22 cellular contexts compared by ENCODE assay signal in the genomic region with DNA sequence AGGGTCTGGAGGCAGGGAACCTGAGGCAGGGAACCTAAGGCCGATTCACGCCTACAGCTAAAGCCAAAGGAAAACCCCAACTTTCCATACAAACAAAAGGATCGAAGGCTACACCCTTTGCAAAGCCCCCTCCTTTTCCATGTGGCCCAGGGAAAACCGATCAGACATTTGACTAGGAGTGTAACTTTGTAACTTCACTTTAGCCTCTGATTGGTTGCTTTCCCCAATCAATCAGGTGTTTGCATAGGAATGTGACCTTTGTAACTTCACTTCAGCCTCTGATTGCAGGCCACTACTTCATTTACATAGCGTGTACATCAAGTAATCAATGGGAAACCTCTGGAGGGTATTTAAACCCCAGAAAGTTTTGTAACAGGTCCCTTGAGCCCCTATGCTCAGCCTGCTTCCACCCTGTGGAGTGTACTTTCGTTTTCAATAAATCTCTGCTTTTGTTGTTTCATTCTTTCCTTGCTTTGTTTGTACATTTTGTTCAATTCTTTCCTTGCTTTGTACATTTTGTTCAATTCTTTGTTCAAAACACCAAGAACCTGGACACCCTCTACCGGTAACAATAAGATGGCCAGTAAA. TPM values are rescaled to one million over a fixed set of nuclear protein-coding genes. Genes with fewer than 3 reads are reported as not detected.
A peak's percentile ranks its signal among the peaks of the same experiment; 100 is the strongest.
DNase-seq lines count a peak whose midpoint lies in the region; ATAC-seq and TF ChIP-seq lines count a peak whose summit lies in the region.
"Had no signal": no experiment of that assay in that cellular context is flagged by ENCODE, and none has a peak within 500 bp of the region (broad histone marks: within the 10 kb centered on the region; RNA-seq: fewer than 3 reads in every experiment).

No MANE protein-coding gene starts in this region.

- H3K27ac ChIP-seq in HUES48 (ENCODE audit: low read depth, low read length) (peak overlapping the region; percentile 42), liver (ENCODE audit: low read depth in 1 of 2, low read length in 2 of 2) (no peak overlapping the region), left lung (no peak overlapping the region), ascending aorta (no peak overlapping the region)
- H3K27ac ChIP-seq: A549 had no signal

- H3K9ac ChIP-seq in HUES48 (ENCODE audit: low read depth, low read length) (no peak overlapping the region; the same call in 1 of the 2 replicates), liver (ENCODE audit: low read depth in 1 of 2, low read length in 2 of 2) (no peak overlapping the region)

- no peak for TF ChIP-seq RAD21 in liver (IDR thresholded peaks at IDR 0.05)

- H3K4me3 Mint-ChIP-seq in Caco-2 (ENCODE audit: unreplicated experiment) (no peak overlapping the region), osteocyte (ENCODE audit: unreplicated experiment) (no peak overlapping the region)
- H3K4me3 Mint-ChIP-seq: CD4-positive, alpha-beta T cell had no signal

- H3K9me3 Mint-ChIP-seq in Caco-2 (ENCODE audit: unreplicated experiment) (peaks cover 10% of the 10 kb centered on the region), osteocyte (ENCODE audit: unreplicated experiment) (no peaks in the 10 kb centered on the region)

- H3K36me3 ChIP-seq in Caco-2 (ENCODE audit: control insufficient read depth, insufficient read depth, low read length): no peaks in the 10 kb centered on the region
- no peaks in the 10 kb centered on the region for H3K36me3 ChIP-seq in HUES48 (ENCODE audit: control insufficient read depth, insufficient read depth, low read length)
- no peaks in the 10 kb centered on the region for H3K36me3 ChIP-seq in liver (ENCODE audit: control insufficient read depth in 4 of 4, insufficient read depth in 3 of 4, low read depth in 1 of 4, low read length in 3 of 4)
- H3K36me3 ChIP-seq in left lung: no peaks in the 10 kb centered on the region
- H3K36me3 ChIP-seq in ascending aorta: no peaks in the 10 kb centered on the region
- H3K36me3 ChIP-seq: BE2C had no signal

- BruUV-seq in Caco-2 (replicated peaks; lab: Mats Ljungman, UMichigan): no TSS peak

- intact Hi-C loops in Caco-2 (cut with micrococcal nuclease; ENCODE audit: unreplicated experiment) (loop anchor here (5.0 to 10.0 kb wide), 2 partner anchors 80 to 233 kb away; a partner anchor contains a TSS), left lung (cut with DNase I) (no loop called here), ascending aorta (cut with DNase I) (no loop called here)

- no peak for ATAC-seq in left lung
- ATAC-seq: A549, Panc1, SK-N-SH treated with all-trans-retinoic acid at 6 μM for 48 hours had no signal

- H3K4me1 ChIP-seq in Caco-2: peaks cover 36% of the 10 kb centered on the region
- H3K4me1 ChIP-seq in HUES48 (ENCODE audit: control insufficient read depth, insufficient read depth, low read length): peaks cover 29% of the 10 kb centered on the region
- H3K4me1 ChIP-seq in liver (ENCODE audit: control insufficient read depth in 4 of 4, insufficient read depth in 4 of 4, low read length in 3 of 4): peaks cover 9 to 32% (median 16%) of the 10 kb centered on the region in 4 donors
- H3K4me1 ChIP-seq in left lung: peaks cover 0 to 22% of the 10 kb centered on the region in 2 donors
- H3K4me1 ChIP-seq in ascending aorta: peaks cover 0 to 21% of the 10 kb centered on the region in 2 donors

- no peak overlapping the region for H3K4me3 ChIP-seq in Caco-2 (ENCODE audit: low read depth, low read length)
- H3K4me3 ChIP-seq in HUES48 (ENCODE audit: low read depth, low read length): 0 out of 2 replicates have a peak overlapping the region, but pooled peaks have one; percentile 10
- H3K4me3 ChIP-seq in liver (ENCODE audit: low read depth in 1 of 3, low read length in 3 of 3): no peak overlapping the region
- H3K4me3 ChIP-seq in left lung: no peak overlapping the region
- no peak overlapping the region for H3K4me3 ChIP-seq in ascending aorta
- H3K4me3 ChIP-seq: A549 had no signal

- H3K27me3 ChIP-seq in Caco-2 (replicated peaks; ENCODE audit: control insufficient read depth, insufficient read depth, low read length) (no peaks in the 10 kb centered on the region), HUES48 (ENCODE audit: control insufficient read depth, insufficient read depth, low read length) (no peaks in the 10 kb centered on the region), liver (ENCODE audit: control insufficient read depth in 4 of 4, insufficient read depth in 4 of 4, low read length in 3 of 4) (no peaks in the 10 kb centered on the region), left lung (no peaks in the 10 kb centered on the region), ascending aorta (no peaks in the 10 kb centered on the region)
- H3K27me3 ChIP-seq: BE2C had no signal

- CTCF ChIA-PET in Caco-2 (lab: Charles Lee): no interaction called here

- H3K36me3 Mint-ChIP-seq in Caco-2 (ENCODE audit: insufficient read depth, unreplicated experiment) (peaks cover 8% of the 10 kb centered on the region), osteocyte (ENCODE audit: unreplicated experiment) (no peaks in the 10 kb centered on the region)
- H3K36me3 Mint-ChIP-seq: IgD-negative memory B cell had no signal

- POLR2A ChIA-PET in Caco-2 (lab: Charles Lee): interaction anchor here (0.7 kb wide), 1 partner anchor 33 kb away, joined by 3 read pairs; no protein-coding TSS in a partner anchor

- TF ChIP-seq CTCF in Caco-2 (IDR thresholded peaks at IDR 0.05; ENCODE audit: insufficient read depth in 1 of 2, low read depth in 1 of 2, low read length in 1 of 2, severe bottlenecking in 1 of 2, unreplicated experiment in 1 of 2) (no peak), liver (IDR thresholded peaks at IDR 0.05; ENCODE audit: low read depth, low read length, missing input control) (no peak), left lung (IDR thresholded peaks at IDR 0.05) (no peak), osteocyte (IDR thresholded peaks at IDR 0.05) (no peak), ascending aorta (IDR thresholded peaks at IDR 0.05) (no peak)

- H3K27me3 Mint-ChIP-seq in Caco-2 (ENCODE audit: insufficient read depth, unreplicated experiment) (no peaks in the 10 kb centered on the region), osteocyte (ENCODE audit: unreplicated experiment) (no peaks in the 10 kb centered on the region)
- H3K27me3 Mint-ChIP-seq: CD4-positive, alpha-beta T cell; IgD-negative memory B cell had no signal

- H3K4me1 Mint-ChIP-seq in Caco-2 (ENCODE audit: low read depth, unreplicated experiment) (peaks cover 27% of the 10 kb centered on the region), osteocyte (ENCODE audit: unreplicated experiment) (peaks cover 53% of the 10 kb centered on the region)

- peaks cover 12% of the 10 kb centered on the region; the same call in 1 of the 2 replicates for H3K9me3 ChIP-seq in Caco-2
- no peaks in the 10 kb centered on the region for H3K9me3 ChIP-seq in HUES48 (ENCODE audit: control insufficient read depth, insufficient read depth, low read length)
- H3K9me3 ChIP-seq in liver (ENCODE audit: control insufficient read depth in 4 of 4, low read length in 3 of 4): peaks cover 0 to 2% (median 0%) of the 10 kb centered on the region in 4 donors
- peaks cover 0 to 7% of the 10 kb centered on the region in 2 donors for H3K9me3 ChIP-seq in left lung
- no peaks in the 10 kb centered on the region for H3K9me3 ChIP-seq in ascending aorta
- H3K9me3 ChIP-seq: A549, BE2C had no signal

- H3K27ac Mint-ChIP-seq in Caco-2 (ENCODE audit: unreplicated experiment) (peak overlapping the region; percentile 54), osteocyte (ENCODE audit: unreplicated experiment) (no peak overlapping the region)
- H3K27ac Mint-ChIP-seq: CD4-positive, alpha-beta T cell; IgD-negative memory B cell had no signal

- DNase-seq in Caco-2 (no peak), iPS DF 19.7 (ENCODE audit: low read depth, low spot score) (peak; percentile 52), NK-92 (lab: John Stamatoyannopoulos, UW; ENCODE audit: unreplicated experiment) (no peak), left lung (no peak), osteocyte (ENCODE audit: extremely low spot score, unreplicated experiment) (no peak), ascending aorta (ENCODE audit: low spot score in 2 of 2) (no peak)
- DNase-seq: BE2C; CD4-positive, alpha-beta T cell; DND-41; Karpas-422; NCI-H1694; NCI-H2081; NCI-H2171; NCI-H345; NCI-H524; NCI-H774 had no signal

- WGBS in liver: 74% methylated on average over 7 of the region's 7 CpGs

TF ChIP-seq in liver, 16 proteins besides CTCF, POLR2A, EP300 and RAD21:
- TF ChIP-seq HNF4A (conservative IDR thresholded peaks at IDR 0.05): peak; percentile 57 to 81
- TF ChIP-seq HNF4G (IDR thresholded peaks at IDR 0.05): peak; percentile 33
- TF ChIP-seq YY1 (IDR thresholded peaks at IDR 0.05): peak; percentile 23
- TF ChIP-seq GABPA (IDR thresholded peaks at IDR 0.05 in 1 of 2, conservative IDR thresholded peaks at IDR 0.05 in 1 of 2): no peak
- peak; percentile 48 for TF ChIP-seq SP1 (IDR thresholded peaks at IDR 0.05)

RNA-seq across cellular contexts. Expression of a gene that starts 43.3 kb away (rescaled TPM):
- total RNA-seq in Caco-2 (2022) (80.5 and 88.1 TPM in 2 replicates), liver (10 to 100 TPM; 14.8 to 23.4 TPM), left lung (10 to 100 TPM; 27.7 to 34.8 TPM), osteocyte (45.0 and 51.4 TPM in 2 replicates), ascending aorta (42.9 TPM)
- 10 to 100 TPM in 1 of 2 donors, 1 to 10 TPM in 1; 3.3 to 21.5 TPM for polyA plus RNA-seq in liver
